Comparison of ENCODE assay signal across 1 cellular context in the genomic region with DNA sequence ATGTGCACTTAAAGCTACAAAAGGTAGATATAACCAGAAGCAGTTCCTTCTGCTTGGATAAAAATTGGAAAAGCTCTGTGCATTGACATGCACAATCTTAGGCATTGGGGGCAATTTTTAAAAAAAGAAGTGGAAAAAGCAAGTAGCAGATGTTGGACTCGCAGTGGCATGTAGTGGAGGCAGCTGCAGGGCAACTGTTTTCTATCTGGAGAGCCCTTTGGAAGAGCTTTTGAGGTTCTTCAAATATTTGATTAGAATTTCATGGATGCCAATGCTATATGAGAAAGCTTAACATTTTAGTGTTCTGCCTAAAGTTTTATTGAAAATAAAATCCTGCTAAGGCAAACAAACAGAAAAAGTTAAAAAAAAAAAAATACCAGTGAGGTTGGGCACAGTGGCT.
TF ChIP-seq lines count a peak whose summit lies in the region.

No MANE protein-coding gene starts in this region.

TF ChIP-seq in GM23338, 12 proteins besides CTCF, POLR2A, EP300 and RAD21 (continued from another document):
- TF ChIP-seq, protein P1, sequence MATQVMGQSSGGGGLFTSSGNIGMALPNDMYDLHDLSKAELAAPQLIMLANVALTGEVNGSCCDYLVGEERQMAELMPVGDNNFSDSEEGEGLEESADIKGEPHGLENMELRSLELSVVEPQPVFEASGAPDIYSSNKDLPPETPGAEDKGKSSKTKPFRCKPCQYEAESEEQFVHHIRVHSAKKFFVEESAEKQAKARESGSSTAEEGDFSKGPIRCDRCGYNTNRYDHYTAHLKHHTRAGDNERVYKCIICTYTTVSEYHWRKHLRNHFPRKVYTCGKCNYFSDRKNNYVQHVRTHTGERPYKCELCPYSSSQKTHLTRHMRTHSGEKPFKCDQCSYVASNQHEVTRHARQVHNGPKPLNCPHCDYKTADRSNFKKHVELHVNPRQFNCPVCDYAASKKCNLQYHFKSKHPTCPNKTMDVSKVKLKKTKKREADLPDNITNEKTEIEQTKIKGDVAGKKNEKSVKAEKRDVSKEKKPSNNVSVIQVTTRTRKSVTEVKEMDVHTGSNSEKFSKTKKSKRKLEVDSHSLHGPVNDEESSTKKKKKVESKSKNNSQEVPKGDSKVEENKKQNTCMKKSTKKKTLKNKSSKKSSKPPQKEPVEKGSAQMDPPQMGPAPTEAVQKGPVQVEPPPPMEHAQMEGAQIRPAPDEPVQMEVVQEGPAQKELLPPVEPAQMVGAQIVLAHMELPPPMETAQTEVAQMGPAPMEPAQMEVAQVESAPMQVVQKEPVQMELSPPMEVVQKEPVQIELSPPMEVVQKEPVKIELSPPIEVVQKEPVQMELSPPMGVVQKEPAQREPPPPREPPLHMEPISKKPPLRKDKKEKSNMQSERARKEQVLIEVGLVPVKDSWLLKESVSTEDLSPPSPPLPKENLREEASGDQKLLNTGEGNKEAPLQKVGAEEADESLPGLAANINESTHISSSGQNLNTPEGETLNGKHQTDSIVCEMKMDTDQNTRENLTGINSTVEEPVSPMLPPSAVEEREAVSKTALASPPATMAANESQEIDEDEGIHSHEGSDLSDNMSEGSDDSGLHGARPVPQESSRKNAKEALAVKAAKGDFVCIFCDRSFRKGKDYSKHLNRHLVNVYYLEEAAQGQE (IDR thresholded peaks at IDR 0.05; ENCODE audit: unreplicated experiment) = no peak
